In the genomic region with DNA sequence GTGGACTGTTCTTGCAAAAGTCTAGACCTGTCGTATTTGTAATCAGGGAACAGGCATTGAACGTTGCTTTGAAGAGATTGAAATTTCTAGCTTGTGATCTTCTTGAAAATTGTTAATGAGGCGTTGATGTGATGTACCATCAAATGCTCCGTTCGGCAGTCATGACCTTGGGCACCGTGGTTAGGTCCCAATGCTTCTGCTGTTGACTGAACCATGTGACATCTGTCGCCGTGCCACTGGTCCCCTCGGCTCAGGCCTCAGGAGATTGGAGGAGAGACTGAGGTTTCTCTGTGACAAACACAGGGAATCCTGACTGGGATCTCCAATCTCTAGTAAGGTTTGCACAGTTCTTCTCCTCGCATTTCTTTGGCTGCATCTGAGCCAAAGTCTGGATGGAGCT, we compare ENCODE assay signal across 9 cellular contexts. TPM values are rescaled to one million over a fixed set of nuclear protein-coding genes. Genes with fewer than 3 reads are reported as not detected.
DNase-seq lines count a peak whose midpoint lies in the region; ATAC-seq and TF ChIP-seq lines count a peak whose summit lies in the region.
"Had no signal": no experiment of that assay in that cellular context is flagged by ENCODE, and none has a peak within 500 bp of the region (broad histone marks: within the 10 kb centered on the region; RNA-seq: fewer than 3 reads in every experiment).

No MANE protein-coding gene starts in this region.

- TF ChIP-seq POLR2A in tibial nerve (IDR thresholded peaks at IDR 0.05) = no peak

- H3K4me1 ChIP-seq in OCI-LY7 (ENCODE audit: insufficient read depth, low read length, poor library complexity, severe bottlenecking) = peaks cover 49% of the 10 kb centered on the region
- peaks cover 69% of the 10 kb centered on the region for H3K4me1 ChIP-seq in effector memory CD4-positive, alpha-beta T cell (ENCODE audit: control insufficient read depth, insufficient read depth, low read length, poor library complexity, severe bottlenecking)
- H3K4me1 ChIP-seq in tibial nerve = peaks cover 0 to 9% (median 4%) of the 10 kb centered on the region in 4 donors

- no peaks in the 10 kb centered on the region for H3K9me3 Mint-ChIP-seq in osteocyte (ENCODE audit: unreplicated experiment)
- H3K9me3 Mint-ChIP-seq: GM23338 had no signal

- CTCF ChIA-PET in OCI-LY7 (lab: Charles Lee; ENCODE audit: unreplicated experiment) = no interaction called here

- ATAC-seq in stimulated activated naive CD8-positive, alpha-beta T cell treated with anti-CD3 and anti-CD28 coated beads, Interleukin-15, Interleukin-2, amounts not matched to agents 100 U/mL and 50 U/mL, for 24 hours = peak; percentile 20

- no peak for TF ChIP-seq EP300 in tibial nerve (IDR thresholded peaks at IDR 0.05)

- H3K4me1 Mint-ChIP-seq in osteocyte (ENCODE audit: unreplicated experiment) = peaks cover 5% of the 10 kb centered on the region

- H3K4me3 Mint-ChIP-seq in osteocyte (ENCODE audit: unreplicated experiment) = no peak overlapping the region
- H3K4me3 Mint-ChIP-seq: GM23338 had no signal

- intact Hi-C loops in OCI-LY7 (cut with micrococcal nuclease; ENCODE audit: unreplicated experiment) = no loop called here

- 58 to 85% methylated on average over 10 of the region's 10 CpGs for WGBS in tibial nerve, 2 donors

- H3K9me2 ChIP-seq in OCI-LY7 (ENCODE audit: insufficient read depth, low read length) = no peaks in the 10 kb centered on the region

- no peaks in the 10 kb centered on the region for H3K36me3 Mint-ChIP-seq in osteocyte (ENCODE audit: unreplicated experiment)

- H3K79me2 ChIP-seq in OCI-LY7 (ENCODE audit: insufficient read depth, low read depth, low read length) = peaks cover 47% of the 10 kb centered on the region

- H3K27ac Mint-ChIP-seq in osteocyte (ENCODE audit: unreplicated experiment) = no peak overlapping the region
- H3K27ac Mint-ChIP-seq: GM23338 had no signal

- H3K27me3 ChIP-seq in effector memory CD4-positive, alpha-beta T cell (replicated peaks; ENCODE audit: control insufficient read depth, insufficient read depth, low read length, poor library complexity, severe bottlenecking) = no peaks in the 10 kb centered on the region
- no peaks in the 10 kb centered on the region for H3K27me3 ChIP-seq in tibial nerve

- TF ChIP-seq CTCF in OCI-LY7 (conservative IDR thresholded peaks at IDR 0.05; ENCODE audit: low read length) (no peak), osteocyte (IDR thresholded peaks at IDR 0.05) (no peak), tibial nerve (IDR thresholded peaks at IDR 0.05) (no peak)

- no peaks in the 10 kb centered on the region for H3K9me3 ChIP-seq in OCI-LY7 (ENCODE audit: low read length)
- no peaks in the 10 kb centered on the region for H3K9me3 ChIP-seq in effector memory CD4-positive, alpha-beta T cell (ENCODE audit: control insufficient read depth, low read length)
- H3K9me3 ChIP-seq in tibial nerve = no peaks in the 10 kb centered on the region

- peak overlapping the region; percentile 93 for H3K4me2 ChIP-seq in OCI-LY7 (ENCODE audit: low read length)
- H3K4me2 ChIP-seq: GM23338 had no signal

- POLR2A ChIA-PET in OCI-LY7 (lab: Charles Lee) = no interaction called here

- H3K36me3 ChIP-seq in OCI-LY7 (ENCODE audit: insufficient read depth, low read length) = peaks cover 23% of the 10 kb centered on the region
- H3K36me3 ChIP-seq in effector memory CD4-positive, alpha-beta T cell (ENCODE audit: control insufficient read depth, insufficient read depth, low read length) = no peaks in the 10 kb centered on the region
- peaks cover 0 to 3% (median 0%) of the 10 kb centered on the region in 3 donors for H3K36me3 ChIP-seq in tibial nerve

- H3K27ac ChIP-seq in OCI-LY7 (ENCODE audit: low read depth, low read length, poor library complexity, severe bottlenecking) (no peak overlapping the region), tibial nerve (peak overlapping the region in 1 of 4 donors; percentile 70)
- H3K27ac ChIP-seq in effector memory CD4-positive, alpha-beta T cell (ENCODE audit: insufficient read depth, low read length, poor library complexity, severe bottlenecking) = peak overlapping the region; percentile 98

- H3K27me3 Mint-ChIP-seq in osteocyte (ENCODE audit: unreplicated experiment) = no peaks in the 10 kb centered on the region

- no peak overlapping the region for H2AFZ ChIP-seq in OCI-LY7 (ENCODE audit: low read length)
- H2AFZ ChIP-seq: GM23338 had no signal

- H3K4me3 ChIP-seq in OCI-LY7 (ENCODE audit: low read depth, low read length, poor library complexity, severe bottlenecking) (peak overlapping the region; percentile 73), tibial nerve (peak overlapping the region in 2 of 4 donors; percentile 32 to 38)
- peak overlapping the region; percentile 65 for H3K4me3 ChIP-seq in effector memory CD4-positive, alpha-beta T cell (ENCODE audit: insufficient read depth, low read depth, low read length, poor library complexity, severe bottlenecking)
- H3K4me3 ChIP-seq: GM23338 had no signal

- BruUV-seq in OCI-LY7 (replicated peaks; lab: Mats Ljungman, UMichigan) = TSS peak; percentile 47

- H4K20me1 ChIP-seq in OCI-LY7 (ENCODE audit: insufficient read depth, low read length) = no peaks in the 10 kb centered on the region

- DNase-seq in activated T-cell treated with anti-CD3 and anti-CD28 coated beads for 48 hours (ENCODE audit: low read depth) (peak; percentile 28), OCI-LY7 (ENCODE audit: low spot score) (no peak), osteocyte (ENCODE audit: extremely low spot score, unreplicated experiment) (no peak), tibial nerve (ENCODE audit: low spot score in 2 of 2) (no peak), A172 (ENCODE audit: low spot score) (no peak)
- DNase-seq in activated T-cell treated with anti-CD3 and anti-CD28 coated beads, Interleukin-2, amount 50 U/mL, for 1 hour = no peak
- DNase-seq in effector memory CD4-positive, alpha-beta T cell = peak in 1 of 3 donors; percentile 11
- DNase-seq in stimulated activated naive CD8-positive, alpha-beta T cell treated with anti-CD3 and anti-CD28 coated beads, Interleukin-15, Interleukin-2, amounts not matched to agents 100 U/mL and 50 U/mL, for 24 hours = peak; percentile 46

RNA-seq across cellular contexts. Expression of gene KCNAB2, which starts 18.1 kb away (rescaled TPM):
- 42.1 and 46.7 TPM in 2 replicates for total RNA-seq in OCI-LY7 (2014; rRNA removed; shearing (Covaris generic))
- total RNA-seq in OCI-LY7 (2022) (120 and 133 TPM in 2 replicates), osteocyte (9.3 and 10.4 TPM in 2 replicates), tibial nerve (10 to 100 TPM in 2 of 4 donors, 1 to 10 TPM in 2; 7.0 to 21.4 (median 13.8) TPM)
- total RNA-seq in A172 (2014; rRNA removed; shearing (Covaris generic)) = 4.7 and 14.4 TPM in 2 replicates

RNA-seq across cellular contexts. Expression of gene NPHP4, which starts 35.4 kb away (rescaled TPM):
- total RNA-seq in OCI-LY7 (2014; rRNA removed; shearing (Covaris generic)) = 9.2 and 13.4 TPM in 2 replicates
- 23.0 and 24.2 TPM in 2 replicates for total RNA-seq in OCI-LY7 (2022)
- total RNA-seq in osteocyte = 11.1 and 12.8 TPM in 2 replicates
- 10 to 100 TPM; 14.7 to 34.5 (median 28.0) TPM for total RNA-seq in tibial nerve
- 1.9 and 3.5 TPM in 2 replicates for total RNA-seq in A172 (2014; rRNA removed; shearing (Covaris generic))

Comparison
In these comparisons a context has a peak if more than half of its experiments do, and no peak if none do; other contexts are left out.
1. DNase-seq: peak in activated T-cell treated with anti-CD3 and anti-CD28 coated beads for 48 hours (single experiment) and stimulated activated naive CD8-positive, alpha-beta T cell treated with anti-CD3 and anti-CD28 coated beads, Interleukin-15, Interleukin-2, amounts not matched to agents 100 U/mL and 50 U/mL, for 24 hours (single experiment); none in activated T-cell treated with anti-CD3 and anti-CD28 coated beads, Interleukin-2, amount 50 U/mL, for 1 hour (single experiment), OCI-LY7 (single experiment), osteocyte (single experiment), tibial nerve (0 of 2) and A172 (single experiment).